In genomic region chr9:135636930-135637490, GRCh38 we compare ENCODE assay signal across 20 cellular contexts. TPM values are rescaled to one million over a fixed set of nuclear protein-coding genes. Genes with fewer than 3 reads are reported as not detected.
"Had no signal": no experiment of that assay in that cellular context is flagged by ENCODE, and none has a peak within 500 bp of the region (broad histone marks: within the 10 kb centered on the region; RNA-seq: fewer than 3 reads in every experiment).

No MANE protein-coding gene starts in this region.

RNA-seq across cellular contexts. Expression of gene GLT6D1, which starts 2.3 kb away (rescaled TPM):
- total RNA-seq: kidney epithelial cell; left ventricle myocardium inferior; lower leg skin; lung; mucosa of descending colon; naive thymus-derived CD8-positive, alpha-beta T cell; neural crest cell; osteoblast; posterior vena cava; psoas muscle; sigmoid colon; skeletal muscle tissue; smooth muscle cell; temporal lobe; thyroid gland; transverse colon; upper lobe of left lung; urinary bladder; vagina had no signal
- polyA plus RNA-seq: hepatocyte; lung; naive thymus-derived CD8-positive, alpha-beta T cell; psoas muscle; sigmoid colon; smooth muscle cell; urinary bladder had no signal

RNA-seq across cellular contexts. Expression of gene LCN9, which starts 26.1 kb away (rescaled TPM):
- total RNA-seq: kidney epithelial cell; left ventricle myocardium inferior; lower leg skin; lung; mucosa of descending colon; naive thymus-derived CD8-positive, alpha-beta T cell; osteoblast; posterior vena cava; psoas muscle; sigmoid colon; skeletal muscle tissue; temporal lobe; thyroid gland; transverse colon; upper lobe of left lung; urinary bladder; vagina had no signal
- polyA plus RNA-seq: lung; naive thymus-derived CD8-positive, alpha-beta T cell; psoas muscle; sigmoid colon; urinary bladder had no signal
